14 cellular contexts compared by ENCODE assay signal in genomic region chr1:3888301-3888700, GRCh38. TPM values are rescaled to one million over a fixed set of nuclear protein-coding genes. Genes with fewer than 3 reads are reported as not detected.
DNase-seq lines count a peak whose midpoint lies in the region; ATAC-seq and TF ChIP-seq lines count a peak whose summit lies in the region.
"Had no signal": no experiment of that assay in that cellular context is flagged by ENCODE, and none has a peak within 500 bp of the region (broad histone marks: within the 10 kb centered on the region; RNA-seq: fewer than 3 reads in every experiment).

No MANE protein-coding gene starts in this region.

- TF ChIP-seq EP300 in gastroesophageal sphincter (IDR thresholded peaks at IDR 0.05), result no peak

- no peak for TF ChIP-seq POLR2A in gastroesophageal sphincter (IDR thresholded peaks at IDR 0.05)

- peak overlapping the region; percentile 18 for H3K4me3 Mint-ChIP-seq in central memory CD8-positive, alpha-beta T cell
- no peak overlapping the region for H3K4me3 Mint-ChIP-seq in osteocyte (ENCODE audit: unreplicated experiment)
- H3K4me3 Mint-ChIP-seq: B cell; CD4-positive, alpha-beta T cell; GM23338 had no signal

- H3K9me3 ChIP-seq in lower lobe of right lung (no peaks in the 10 kb centered on the region), gastroesophageal sphincter (no peaks in the 10 kb centered on the region)

- H3K36me3 Mint-ChIP-seq in central memory CD8-positive, alpha-beta T cell (ENCODE audit: insufficient read depth), result peaks cover 48% of the 10 kb centered on the region
- H3K36me3 Mint-ChIP-seq in osteocyte (ENCODE audit: unreplicated experiment), result peaks cover 36% of the 10 kb centered on the region

- no peaks in the 10 kb centered on the region for H3K9me3 Mint-ChIP-seq in central memory CD8-positive, alpha-beta T cell
- no peaks in the 10 kb centered on the region for H3K9me3 Mint-ChIP-seq in osteocyte (ENCODE audit: unreplicated experiment)
- H3K9me3 Mint-ChIP-seq: CD4-positive, alpha-beta T cell; GM23338 had no signal

- H3K27ac Mint-ChIP-seq in central memory CD8-positive, alpha-beta T cell (ENCODE audit: low read depth), result no peak overlapping the region
- no peak overlapping the region for H3K27ac Mint-ChIP-seq in osteocyte (ENCODE audit: unreplicated experiment)
- H3K27ac Mint-ChIP-seq: B cell; CD4-positive, alpha-beta T cell; GM23338 had no signal

- DNase-seq in cardiac septum (ENCODE audit: low spot score), result peak; percentile 68
- no peak for DNase-seq in Right ventricle myocardium superior
- no peak for DNase-seq in central memory CD8-positive, alpha-beta T cell (ENCODE audit: low spot score in 2 of 2)
- peak; percentile 29 for DNase-seq in lower lobe of right lung
- DNase-seq in osteocyte (ENCODE audit: extremely low spot score, unreplicated experiment), result no peak
- DNase-seq in DMS79 (lab: John Stamatoyannopoulos, UW), result no peak
- DNase-seq: C1 segment of cervical spinal cord; CD4-positive, alpha-beta T cell; DMS79 treated with DMSO at 0.1 percent for 48 hours; EL; H7 had no signal

- 91 to 93% methylated on average over 2 to 4 of the region's 15 CpGs for WGBS in gastroesophageal sphincter (ENCODE audit: low coverage in 1 of 2), 2 donors

- H3K27me3 Mint-ChIP-seq in central memory CD8-positive, alpha-beta T cell, result no peaks in the 10 kb centered on the region
- no peaks in the 10 kb centered on the region for H3K27me3 Mint-ChIP-seq in osteocyte (ENCODE audit: unreplicated experiment)
- H3K27me3 Mint-ChIP-seq: B cell; CD4-positive, alpha-beta T cell had no signal

- TF ChIP-seq CTCF in lower lobe of right lung (IDR thresholded peaks at IDR 0.05), result no peak
- TF ChIP-seq CTCF in osteocyte (IDR thresholded peaks at IDR 0.05), result no peak
- TF ChIP-seq CTCF in gastroesophageal sphincter (IDR thresholded peaks at IDR 0.05), result no peak

- peaks cover 16% of the 10 kb centered on the region for H3K4me1 Mint-ChIP-seq in central memory CD8-positive, alpha-beta T cell
- no peaks in the 10 kb centered on the region for H3K4me1 Mint-ChIP-seq in osteocyte (ENCODE audit: unreplicated experiment)
- H3K4me1 Mint-ChIP-seq: GM23338 had no signal

- H3K27me3 ChIP-seq in lower lobe of right lung (ENCODE audit: low read depth) (no peaks in the 10 kb centered on the region), gastroesophageal sphincter (no peaks in the 10 kb centered on the region)

- peaks cover 6% of the 10 kb centered on the region for H3K4me1 ChIP-seq in lower lobe of right lung
- H3K4me1 ChIP-seq in gastroesophageal sphincter, result peaks cover 0 to 10% (median 0%) of the 10 kb centered on the region in 3 donors

- ATAC-seq in Right ventricle myocardium superior (ENCODE audit: poor library complexity) (no peak), lower lobe of right lung (no peak), gastroesophageal sphincter (no peak)
- ATAC-seq in central memory CD8-positive, alpha-beta T cell (replicated peaks; ENCODE audit: extremely low read depth, poor library complexity, severe bottlenecking), result no peak
- ATAC-seq: GM23338 had no signal

- H3K4me3 ChIP-seq in lower lobe of right lung, result no peak overlapping the region
- no peak overlapping the region for H3K4me3 ChIP-seq in gastroesophageal sphincter
- H3K4me3 ChIP-seq: GM23338 had no signal

- H3K27ac ChIP-seq in lower lobe of right lung (no peak overlapping the region), gastroesophageal sphincter (no peak overlapping the region)

- intact Hi-C loops in cardiac septum (cut with DNase I), result no loop called here
- intact Hi-C loops in Right ventricle myocardium superior (cut with DNase I), result no loop called here
- intact Hi-C loops in lower lobe of right lung (cut with DNase I), result no loop called here

- peaks cover 86% of the 10 kb centered on the region for H3K36me3 ChIP-seq in lower lobe of right lung
- peaks cover 0 to 84% of the 10 kb centered on the region in 2 donors for H3K36me3 ChIP-seq in gastroesophageal sphincter

RNA-seq across cellular contexts. Expression of gene C1orf174, which starts 11.8 kb away (rescaled TPM):
- total RNA-seq in cardiac septum, result 11.5 TPM
- 12.6 TPM for total RNA-seq in Right ventricle myocardium superior
- 19.8 TPM for total RNA-seq in lower lobe of right lung
- total RNA-seq in osteocyte, result 22.1 and 23.6 TPM in 2 replicates
- total RNA-seq in gastroesophageal sphincter, result 10 to 100 TPM; 16.4 to 35.3 (median 26.7) TPM

RNA-seq across cellular contexts. Expression of gene DFFB, which starts 31.0 kb away (rescaled TPM):
- total RNA-seq in cardiac septum, result 2.9 TPM
- 2.8 TPM for total RNA-seq in Right ventricle myocardium superior
- total RNA-seq in lower lobe of right lung, result 10.6 TPM
- total RNA-seq in osteocyte, result 7.1 and 11.0 TPM in 2 replicates
- total RNA-seq in gastroesophageal sphincter, result 10 to 100 TPM in 1 of 4 donors, 1 to 10 TPM in 3; 1.9 to 14.6 (median 7.7) TPM

RNA-seq across cellular contexts. Expression of gene CEP104, which starts 31.3 kb away (rescaled TPM):
- total RNA-seq in cardiac septum (32.0 TPM), Right ventricle myocardium superior (32.3 TPM), lower lobe of right lung (53.9 TPM), osteocyte (35.1 and 45.4 TPM in 2 replicates), gastroesophageal sphincter (10 to 100 TPM; 29.3 to 78.2 (median 41.8) TPM)

Comparison
In these comparisons a context has a peak if more than half of its experiments do, and no peak if none do; other contexts are left out.
1. DNase-seq: peak in cardiac septum (single experiment) and lower lobe of right lung (single experiment); none in Right ventricle myocardium superior (single experiment), central memory CD8-positive, alpha-beta T cell (0 of 2), osteocyte (single experiment) and DMS79 (single experiment).